In the genomic region with DNA sequence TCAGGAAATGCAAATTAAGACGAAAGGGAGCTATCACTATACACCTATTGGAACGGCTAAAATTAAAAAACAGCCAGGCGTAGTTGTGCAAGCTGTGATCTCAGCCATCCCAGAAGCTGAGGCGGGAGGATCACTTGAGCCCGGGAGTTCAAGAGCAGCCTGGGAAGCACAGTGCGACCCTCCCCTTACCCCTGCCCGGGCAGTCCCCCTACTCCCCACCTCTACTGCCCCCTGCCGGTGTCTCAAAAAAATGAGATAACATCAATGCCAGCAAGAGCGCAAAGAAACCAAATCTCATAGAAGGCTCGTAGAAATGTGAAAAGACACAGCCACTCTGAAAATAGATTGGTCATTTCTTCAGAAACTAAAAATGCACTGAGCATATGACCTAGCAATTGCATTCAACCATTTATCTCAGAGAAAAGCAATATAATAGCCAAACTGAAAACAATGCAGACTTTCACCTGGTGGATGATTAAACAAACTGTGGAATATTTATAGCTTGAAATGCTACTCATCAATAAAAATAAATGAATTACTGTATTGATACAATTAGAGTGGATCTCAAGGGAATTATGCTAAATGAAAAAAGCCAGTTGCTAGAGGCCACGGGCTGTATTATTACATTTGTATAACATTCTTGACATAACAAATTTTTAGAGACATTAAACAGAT, we compare ENCODE assay signal across 3 cellular contexts.
TF ChIP-seq lines count a peak whose summit lies in the region.

No MANE protein-coding gene starts in this region.

TF ChIP-seq in SK-N-SH, 30 proteins besides CTCF, POLR2A, EP300 and RAD21 (continued from another document):
- TF ChIP-seq RCOR1 (IDR thresholded peaks at IDR 0.05; ENCODE audit: low read length) (no peak), TCF12 (IDR thresholded peaks at IDR 0.05) (no peak), ELF1 (IDR thresholded peaks at IDR 0.05) (no peak), MEF2A (IDR thresholded peaks at IDR 0.05; ENCODE audit: borderline replicate concordance, low read depth) (no peak), SMC3 (IDR thresholded peaks at IDR 0.05; ENCODE audit: low read depth, low read length) (0 out of 2 replicates have a peak, but pooled peaks have one; percentile 4), GATA2 (CRISPR knock-in tag; IDR thresholded peaks at IDR 0.05) (peak; percentile 51; the same call in 1 of the 2 replicates), GABPA (IDR thresholded peaks at IDR 0.05; ENCODE audit: low read depth) (no peak)
- TF ChIP-seq, protein P1, sequence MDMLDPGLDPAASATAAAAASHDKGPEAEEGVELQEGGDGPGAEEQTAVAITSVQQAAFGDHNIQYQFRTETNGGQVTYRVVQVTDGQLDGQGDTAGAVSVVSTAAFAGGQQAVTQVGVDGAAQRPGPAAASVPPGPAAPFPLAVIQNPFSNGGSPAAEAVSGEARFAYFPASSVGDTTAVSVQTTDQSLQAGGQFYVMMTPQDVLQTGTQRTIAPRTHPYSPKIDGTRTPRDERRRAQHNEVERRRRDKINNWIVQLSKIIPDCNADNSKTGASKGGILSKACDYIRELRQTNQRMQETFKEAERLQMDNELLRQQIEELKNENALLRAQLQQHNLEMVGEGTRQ (IDR thresholded peaks at IDR 0.05; ENCODE audit: borderline replicate concordance, low read depth, low read length): no peak
- TF ChIP-seq, protein P2, sequence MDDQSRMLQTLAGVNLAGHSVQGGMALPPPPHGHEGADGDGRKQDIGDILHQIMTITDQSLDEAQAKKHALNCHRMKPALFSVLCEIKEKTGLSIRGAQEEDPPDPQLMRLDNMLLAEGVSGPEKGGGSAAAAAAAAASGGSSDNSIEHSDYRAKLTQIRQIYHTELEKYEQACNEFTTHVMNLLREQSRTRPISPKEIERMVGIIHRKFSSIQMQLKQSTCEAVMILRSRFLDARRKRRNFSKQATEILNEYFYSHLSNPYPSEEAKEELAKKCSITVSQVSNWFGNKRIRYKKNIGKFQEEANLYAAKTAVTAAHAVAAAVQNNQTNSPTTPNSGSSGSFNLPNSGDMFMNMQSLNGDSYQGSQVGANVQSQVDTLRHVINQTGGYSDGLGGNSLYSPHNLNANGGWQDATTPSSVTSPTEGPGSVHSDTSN (IDR thresholded peaks at IDR 0.05): no peak

TF ChIP-seq in SK-N-SH treated with all-trans-retinoic acid at 6 μM for 48 hours, 23 proteins besides CTCF, POLR2A, EP300 and RAD21 (continued from another document):
- TF ChIP-seq TOX (CRISPR knock-in tag; IDR thresholded peaks at IDR 0.05; ENCODE audit: borderline replicate concordance) (no peak), SNAI2 (CRISPR knock-in tag; IDR thresholded peaks at IDR 0.05) (no peak), TCF4 (CRISPR knock-in tag; IDR thresholded peaks at IDR 0.05; ENCODE audit: borderline replicate concordance) (no peak), ZFP30 (CRISPR knock-in tag; IDR thresholded peaks at IDR 0.05) (no peak), ARNTL (CRISPR knock-in tag; IDR thresholded peaks at IDR 0.05; ENCODE audit: borderline replicate concordance, low read depth) (no peak)
- TF ChIP-seq, protein P3, sequence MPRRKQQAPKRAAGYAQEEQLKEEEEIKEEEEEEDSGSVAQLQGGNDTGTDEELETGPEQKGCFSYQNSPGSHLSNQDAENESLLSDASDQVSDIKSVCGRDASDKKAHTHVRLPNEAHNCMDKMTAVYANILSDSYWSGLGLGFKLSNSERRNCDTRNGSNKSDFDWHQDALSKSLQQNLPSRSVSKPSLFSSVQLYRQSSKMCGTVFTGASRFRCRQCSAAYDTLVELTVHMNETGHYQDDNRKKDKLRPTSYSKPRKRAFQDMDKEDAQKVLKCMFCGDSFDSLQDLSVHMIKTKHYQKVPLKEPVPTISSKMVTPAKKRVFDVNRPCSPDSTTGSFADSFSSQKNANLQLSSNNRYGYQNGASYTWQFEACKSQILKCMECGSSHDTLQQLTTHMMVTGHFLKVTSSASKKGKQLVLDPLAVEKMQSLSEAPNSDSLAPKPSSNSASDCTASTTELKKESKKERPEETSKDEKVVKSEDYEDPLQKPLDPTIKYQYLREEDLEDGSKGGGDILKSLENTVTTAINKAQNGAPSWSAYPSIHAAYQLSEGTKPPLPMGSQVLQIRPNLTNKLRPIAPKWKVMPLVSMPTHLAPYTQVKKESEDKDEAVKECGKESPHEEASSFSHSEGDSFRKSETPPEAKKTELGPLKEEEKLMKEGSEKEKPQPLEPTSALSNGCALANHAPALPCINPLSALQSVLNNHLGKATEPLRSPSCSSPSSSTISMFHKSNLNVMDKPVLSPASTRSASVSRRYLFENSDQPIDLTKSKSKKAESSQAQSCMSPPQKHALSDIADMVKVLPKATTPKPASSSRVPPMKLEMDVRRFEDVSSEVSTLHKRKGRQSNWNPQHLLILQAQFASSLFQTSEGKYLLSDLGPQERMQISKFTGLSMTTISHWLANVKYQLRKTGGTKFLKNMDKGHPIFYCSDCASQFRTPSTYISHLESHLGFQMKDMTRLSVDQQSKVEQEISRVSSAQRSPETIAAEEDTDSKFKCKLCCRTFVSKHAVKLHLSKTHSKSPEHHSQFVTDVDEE (CRISPR knock-in tag; IDR thresholded peaks at IDR 0.05): no peak
- TF ChIP-seq, protein P4, sequence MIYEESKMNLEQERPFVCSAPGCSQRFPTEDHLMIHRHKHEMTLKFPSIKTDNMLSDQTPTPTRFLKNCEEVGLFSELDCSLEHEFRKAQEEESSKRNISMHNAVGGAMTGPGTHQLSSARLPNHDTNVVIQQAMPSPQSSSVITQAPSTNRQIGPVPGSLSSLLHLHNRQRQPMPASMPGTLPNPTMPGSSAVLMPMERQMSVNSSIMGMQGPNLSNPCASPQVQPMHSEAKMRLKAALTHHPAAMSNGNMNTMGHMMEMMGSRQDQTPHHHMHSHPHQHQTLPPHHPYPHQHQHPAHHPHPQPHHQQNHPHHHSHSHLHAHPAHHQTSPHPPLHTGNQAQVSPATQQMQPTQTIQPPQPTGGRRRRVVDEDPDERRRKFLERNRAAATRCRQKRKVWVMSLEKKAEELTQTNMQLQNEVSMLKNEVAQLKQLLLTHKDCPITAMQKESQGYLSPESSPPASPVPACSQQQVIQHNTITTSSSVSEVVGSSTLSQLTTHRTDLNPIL (CRISPR knock-in tag; IDR thresholded peaks at IDR 0.05; ENCODE audit: low read depth): no peak
- TF ChIP-seq, protein P5, sequence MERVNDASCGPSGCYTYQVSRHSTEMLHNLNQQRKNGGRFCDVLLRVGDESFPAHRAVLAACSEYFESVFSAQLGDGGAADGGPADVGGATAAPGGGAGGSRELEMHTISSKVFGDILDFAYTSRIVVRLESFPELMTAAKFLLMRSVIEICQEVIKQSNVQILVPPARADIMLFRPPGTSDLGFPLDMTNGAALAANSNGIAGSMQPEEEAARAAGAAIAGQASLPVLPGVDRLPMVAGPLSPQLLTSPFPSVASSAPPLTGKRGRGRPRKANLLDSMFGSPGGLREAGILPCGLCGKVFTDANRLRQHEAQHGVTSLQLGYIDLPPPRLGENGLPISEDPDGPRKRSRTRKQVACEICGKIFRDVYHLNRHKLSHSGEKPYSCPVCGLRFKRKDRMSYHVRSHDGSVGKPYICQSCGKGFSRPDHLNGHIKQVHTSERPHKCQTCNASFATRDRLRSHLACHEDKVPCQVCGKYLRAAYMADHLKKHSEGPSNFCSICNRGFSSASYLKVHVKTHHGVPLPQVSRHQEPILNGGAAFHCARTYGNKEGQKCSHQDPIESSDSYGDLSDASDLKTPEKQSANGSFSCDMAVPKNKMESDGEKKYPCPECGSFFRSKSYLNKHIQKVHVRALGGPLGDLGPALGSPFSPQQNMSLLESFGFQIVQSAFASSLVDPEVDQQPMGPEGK (CRISPR knock-in tag; IDR thresholded peaks at IDR 0.05; ENCODE audit: borderline replicate concordance): no peak

TF ChIP-seq in neural cell, 6 proteins besides CTCF, POLR2A, EP300 and RAD21:
- TF ChIP-seq, protein P6, sequence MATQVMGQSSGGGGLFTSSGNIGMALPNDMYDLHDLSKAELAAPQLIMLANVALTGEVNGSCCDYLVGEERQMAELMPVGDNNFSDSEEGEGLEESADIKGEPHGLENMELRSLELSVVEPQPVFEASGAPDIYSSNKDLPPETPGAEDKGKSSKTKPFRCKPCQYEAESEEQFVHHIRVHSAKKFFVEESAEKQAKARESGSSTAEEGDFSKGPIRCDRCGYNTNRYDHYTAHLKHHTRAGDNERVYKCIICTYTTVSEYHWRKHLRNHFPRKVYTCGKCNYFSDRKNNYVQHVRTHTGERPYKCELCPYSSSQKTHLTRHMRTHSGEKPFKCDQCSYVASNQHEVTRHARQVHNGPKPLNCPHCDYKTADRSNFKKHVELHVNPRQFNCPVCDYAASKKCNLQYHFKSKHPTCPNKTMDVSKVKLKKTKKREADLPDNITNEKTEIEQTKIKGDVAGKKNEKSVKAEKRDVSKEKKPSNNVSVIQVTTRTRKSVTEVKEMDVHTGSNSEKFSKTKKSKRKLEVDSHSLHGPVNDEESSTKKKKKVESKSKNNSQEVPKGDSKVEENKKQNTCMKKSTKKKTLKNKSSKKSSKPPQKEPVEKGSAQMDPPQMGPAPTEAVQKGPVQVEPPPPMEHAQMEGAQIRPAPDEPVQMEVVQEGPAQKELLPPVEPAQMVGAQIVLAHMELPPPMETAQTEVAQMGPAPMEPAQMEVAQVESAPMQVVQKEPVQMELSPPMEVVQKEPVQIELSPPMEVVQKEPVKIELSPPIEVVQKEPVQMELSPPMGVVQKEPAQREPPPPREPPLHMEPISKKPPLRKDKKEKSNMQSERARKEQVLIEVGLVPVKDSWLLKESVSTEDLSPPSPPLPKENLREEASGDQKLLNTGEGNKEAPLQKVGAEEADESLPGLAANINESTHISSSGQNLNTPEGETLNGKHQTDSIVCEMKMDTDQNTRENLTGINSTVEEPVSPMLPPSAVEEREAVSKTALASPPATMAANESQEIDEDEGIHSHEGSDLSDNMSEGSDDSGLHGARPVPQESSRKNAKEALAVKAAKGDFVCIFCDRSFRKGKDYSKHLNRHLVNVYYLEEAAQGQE (IDR thresholded peaks at IDR 0.05; ENCODE audit: borderline replicate concordance): no peak
- TF ChIP-seq EZH2 (IDR thresholded peaks at IDR 0.05; ENCODE audit: borderline replicate concordance, insufficient read depth, low read length, poor library complexity, severe bottlenecking): no peak
- TF ChIP-seq SMC3 (conservative IDR thresholded peaks at IDR 0.05; ENCODE audit: poor library complexity): no peak
- TF ChIP-seq POLR2AphosphoS5 (IDR thresholded peaks at IDR 0.05): no peak
- no peak for TF ChIP-seq MXI1 (conservative IDR thresholded peaks at IDR 0.05; ENCODE audit: poor library complexity, severe bottlenecking)
